23 cellular contexts compared by ENCODE assay signal in the genomic region with DNA sequence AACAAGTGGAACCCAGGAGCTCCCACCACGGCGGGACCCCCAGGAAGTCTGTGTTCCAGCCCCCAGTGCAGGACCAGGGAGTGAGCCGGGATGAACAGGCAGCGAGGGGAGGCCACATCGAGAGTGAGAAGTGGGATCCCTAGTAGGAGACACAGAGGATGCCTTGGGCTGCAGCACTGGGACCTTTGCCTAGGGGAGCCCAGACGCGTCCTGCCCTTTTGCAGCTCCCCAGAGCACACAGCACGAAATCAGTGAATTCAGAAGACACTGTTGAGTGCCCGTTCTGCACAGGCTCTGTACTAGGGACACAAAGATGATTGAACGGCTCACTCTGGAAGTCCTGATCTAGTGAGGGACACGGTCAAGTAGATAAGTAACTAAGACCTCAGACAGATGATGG. TPM values are rescaled to one million over a fixed set of nuclear protein-coding genes. Genes with fewer than 3 reads are reported as not detected.
"Had no signal": no experiment of that assay in that cellular context is flagged by ENCODE, and none has a peak within 500 bp of the region (broad histone marks: within the 10 kb centered on the region; RNA-seq: fewer than 3 reads in every experiment).

No MANE protein-coding gene starts in this region.

- H3K27ac ChIP-seq: HL-60, RWPE1 had no signal

- H3K9ac ChIP-seq: SK-N-SH had no signal

- H3K9me2 ChIP-seq: SK-N-SH had no signal

- H3K9me3 ChIP-seq: SK-N-SH had no signal

- H3K36me3 Mint-ChIP-seq: IgD-negative memory B cell had no signal

- H3K4me3 Mint-ChIP-seq: IgD-negative memory B cell had no signal

- DNase-seq: KBM-7, NCI-H1092, NCI-H1105 treated with DMSO at 0.1 percent for 48 hours, NCI-H1417 treated with DMSO at 0.1 percent for 48 hours, NCI-H146, NCI-H1694 treated with DMSO at 0.1 percent for 48 hours, NCI-H1930, NCI-H2081, NCI-H2107, NCI-H226, NCI-H446, NCI-H510A, NCI-H524 treated with DMSO at 0.1 percent for 48 hours, NCI-H69, NCI-H774, SHP77, SK-N-SH had no signal

- H3K4me2 ChIP-seq: SK-N-SH had no signal

- H3K4me1 Mint-ChIP-seq: IgD-negative memory B cell had no signal

- FAIRE-seq: HTR-8/SVneo had no signal

RNA-seq across cellular contexts. Expression of a gene that starts 23.5 kb away (rescaled TPM):
- total RNA-seq: LHCN-M2, MCF 10A had no signal
- polyA plus RNA-seq: IgD-negative memory B cell, SK-N-SH had no signal
